ENCODE assay signal across 8 cellular contexts in the genomic region with DNA sequence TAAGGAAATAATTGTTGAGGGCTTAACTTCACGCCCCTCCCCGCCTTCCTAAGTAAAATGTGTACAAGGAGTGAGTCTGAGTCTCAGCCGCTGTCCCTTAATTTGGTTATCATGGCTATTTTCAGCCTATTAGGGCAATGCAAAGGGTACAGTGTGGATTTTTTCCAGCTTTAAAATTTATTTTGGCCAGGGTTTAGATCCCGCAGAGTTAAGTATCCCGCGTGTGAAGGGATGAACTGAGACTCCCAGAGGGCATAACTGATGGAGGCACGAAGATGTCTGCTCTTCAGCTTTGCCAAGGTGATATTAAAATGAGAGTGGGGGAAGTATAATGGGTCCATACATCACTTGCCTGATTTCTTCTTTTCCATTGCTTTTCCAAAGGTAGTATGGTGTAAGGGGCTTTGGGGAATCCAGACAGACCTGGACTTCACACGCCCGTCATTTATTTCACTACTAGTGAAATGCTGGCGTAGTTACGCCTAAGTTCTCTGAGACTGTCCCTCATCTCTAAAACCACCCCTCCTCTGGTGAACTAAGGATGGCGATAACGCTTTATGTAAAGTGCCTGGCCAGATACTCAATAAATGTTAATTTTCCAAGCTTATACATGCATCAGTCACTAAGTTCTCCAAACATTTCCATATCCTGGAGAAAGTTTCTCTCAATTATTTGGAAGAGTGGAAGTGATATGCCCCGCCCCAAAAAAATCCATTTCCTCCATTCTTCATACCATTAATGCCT. TPM values are rescaled to one million over a fixed set of nuclear protein-coding genes. Genes with fewer than 3 reads are reported as not detected.
A peak's percentile ranks its signal among the peaks of the same experiment; 100 is the strongest.
DNase-seq lines count a peak whose midpoint lies in the region; ATAC-seq, FAIRE-seq and TF ChIP-seq lines count a peak whose summit lies in the region.

No MANE protein-coding gene starts in this region.

- ATAC-seq in IMR-90 (ENCODE audit: low read depth) (no peak), naive B cell (ENCODE audit: low read depth in 2 of 2) (no peak)

- no peak overlapping the region for H3K56ac ChIP-seq in IMR-90 (ENCODE audit: extremely low read depth, insufficient read depth, low read length)

- no peaks in the 10 kb centered on the region for H3K9me3 Mint-ChIP-seq in naive B cell

- no peak for FAIRE-seq in RCC 7860 (lab: Jason Lieb, UNC)

- intact Hi-C loops in IMR-90 (cut with micrococcal nuclease) = loop anchor here (2.0 kb wide), 1 partner anchor 54 kb away; no protein-coding TSS in a partner anchor

- H4K20me1 ChIP-seq in IMR-90 (ENCODE audit: insufficient read depth, low read length) = peaks cover 8% of the 10 kb centered on the region; the same call in 1 of the 2 replicates

- no peak for TF ChIP-seq CTCF in IMR-90 (conservative IDR thresholded peaks at IDR 0.05; ENCODE audit: low read depth, low read length)

- DNase-seq in ACHN (peak; percentile 4), IMR-90 (no peak), caudate nucleus (lab: John Stamatoyannopoulos, UW) (no peak), naive B cell (no peak), T1000 (lab: John Stamatoyannopoulos, UW) (no peak), RCC 7860 (ENCODE audit: low spot score) (no peak), NCI-H2029 treated with DMSO at 0.1 percent for 48 hours (lab: John Stamatoyannopoulos, UW) (no peak)
- no peak for DNase-seq in stimulated activated CD4-positive, alpha-beta T cell treated with anti-CD3 and anti-CD28 coated beads, Interleukin-4, amount 100 ng/mL, for 1 hour

- H3K4me3 ChIP-seq in IMR-90 (ENCODE audit: insufficient read depth, low read depth, low read length) = peak overlapping the region; percentile 82

- H3K14ac ChIP-seq in IMR-90 (replicated peaks; ENCODE audit: low read depth, low read length) = 0 out of 2 replicates have a peak overlapping the region, but pooled peaks have one; percentile 61

- no peak overlapping the region; the same call in 1 of the 2 replicates for H2BK120ac ChIP-seq in IMR-90 (ENCODE audit: low read depth, low read length)

- in situ Hi-C loops in ACHN (cut with HindIII; ENCODE audit: low pct_ligation_motif_present, low pct_unique_long_range_greater_than_20kb, low sequenced_read_pairs) = no loop called here
- in situ Hi-C loops in IMR-90 (cut with MboI; ENCODE audit: low sequenced_read_pairs) = no loop called here

- peak overlapping the region; percentile 96 for H3K4me2 ChIP-seq in IMR-90 (ENCODE audit: low read depth, low read length)

- H3K27ac ChIP-seq in IMR-90 (ENCODE audit: insufficient read depth, low read length) (0 out of 2 replicates have a peak overlapping the region, but pooled peaks have one; percentile 3), caudate nucleus (ENCODE audit: low read depth, low read length) (peak overlapping the region; percentile 90)

- H3K9me1 ChIP-seq in IMR-90 (ENCODE audit: insufficient read depth, low read length) = peaks cover 26% of the 10 kb centered on the region

- H4K5ac ChIP-seq in IMR-90 (ENCODE audit: low read depth, low read length) = no peak overlapping the region

- peaks cover 13 to 32% (median 29%) of the 10 kb centered on the region in 3 donors for H3K27me3 Mint-ChIP-seq in naive B cell

- H3K36me3 Mint-ChIP-seq in naive B cell = peaks cover 0 to 6% of the 10 kb centered on the region in 2 donors

- peak overlapping the region; percentile 47; the same call in 1 of the 2 replicates for H3K9ac ChIP-seq in IMR-90 (ENCODE audit: low read depth, low read length)

- H2AK5ac ChIP-seq in IMR-90 (ENCODE audit: low read depth, low read length) = no peak overlapping the region

- peaks cover 2% of the 10 kb centered on the region for H3K36me3 ChIP-seq in IMR-90 (ENCODE audit: control insufficient read depth, insufficient read depth, low read length)

- H3K27me3 ChIP-seq in IMR-90 (ENCODE audit: control insufficient read depth, insufficient read depth, low read length) = no peaks in the 10 kb centered on the region

- peak overlapping the region; percentile 73 to 99 (median 94) for H3K27ac Mint-ChIP-seq in naive B cell

- TF ChIP-seq RAD21 in IMR-90 (IDR thresholded peaks at IDR 0.05; ENCODE audit: low read length) = no peak

- peaks cover 18% of the 10 kb centered on the region for H3K4me1 ChIP-seq in IMR-90 (ENCODE audit: control insufficient read depth, insufficient read depth, low read length)

- no peak overlapping the region for H2BK20ac ChIP-seq in IMR-90 (ENCODE audit: low read depth, low read length)

- H3K9me3 ChIP-seq in IMR-90 (ENCODE audit: control insufficient read depth, insufficient read depth, low read length) = no peaks in the 10 kb centered on the region

- H3K4ac ChIP-seq in IMR-90 (ENCODE audit: low read depth, low read length) = peak overlapping the region; percentile 44

- POLR2A ChIA-PET in IMR-90 (lab: Charles Lee; ENCODE audit: unreplicated experiment) = no interaction called here

- peak overlapping the region; percentile 82 to 99 (median 98) for H3K4me3 Mint-ChIP-seq in naive B cell

- 43% methylated on average over 5 of the region's 14 CpGs; no CpG with 5 or more reads in 1 of the 2 experiments for WGBS in IMR-90 (ENCODE audit: extremely low coverage in 2 of 2, insufficient read length in 1 of 2), 2 experiments

- H4K91ac ChIP-seq in IMR-90 (ENCODE audit: insufficient read depth, low read depth, low read length) = no peak overlapping the region

- no peak overlapping the region for H3K18ac ChIP-seq in IMR-90 (ENCODE audit: low read depth, low read length)

- peaks cover 14 to 27% of the 10 kb centered on the region in 2 experiments for H3K79me1 ChIP-seq in IMR-90 (ENCODE audit: low read depth in 1 of 2, low read length in 2 of 2)

- peak overlapping the region; percentile 57; the same call in 1 of the 2 replicates for H3K23ac ChIP-seq in IMR-90 (ENCODE audit: low read depth, low read length)

- BruUV-seq in IMR-90 (replicated peaks; lab: Mats Ljungman, UMichigan) = no TSS peak

- no peak overlapping the region for H2AK9ac ChIP-seq in IMR-90 (replicated peaks; ENCODE audit: low read depth, low read length, poor library complexity)

- no peak for TF ChIP-seq POLR2A in IMR-90 (IDR thresholded peaks at IDR 0.05; ENCODE audit: low read depth, low read length)

- CTCF ChIA-PET in IMR-90 (lab: Yijun Ruan, JAX) = no interaction called here

- no peak overlapping the region for H2BK5ac ChIP-seq in IMR-90 (ENCODE audit: low read depth, low read length, poor library complexity, severe bottlenecking)

- dilution Hi-C loops in IMR-90 (cut with HindIII; ENCODE audit: low sequenced_read_pairs, unreplicated experiment) = no loop called here

- H2BK15ac ChIP-seq in IMR-90 (ENCODE audit: low read depth, low read length) = no peak overlapping the region

- peaks cover 21 to 34% (median 26%) of the 10 kb centered on the region in 3 donors for H3K4me1 Mint-ChIP-seq in naive B cell

- peak overlapping the region in 1 of 2 experiments; percentile 32; a peak in 1 of 4 replicates for H4K8ac ChIP-seq in IMR-90 (ENCODE audit: low read depth in 2 of 2, low read length in 2 of 2)

- peak overlapping the region; percentile 88 for H2AFZ ChIP-seq in IMR-90 (replicated peaks; ENCODE audit: low read length, poor library complexity)

TF ChIP-seq in IMR-90, 13 proteins besides CTCF, POLR2A, EP300 and RAD21:
- no peak for TF ChIP-seq MAZ (IDR thresholded peaks at IDR 0.05; ENCODE audit: borderline replicate concordance, low read depth, low read length)
- no peak for TF ChIP-seq MAFK (IDR thresholded peaks at IDR 0.05; ENCODE audit: low read depth, low read length)
- TF ChIP-seq FOS (IDR thresholded peaks at IDR 0.05; ENCODE audit: low read depth, low read length) = no peak
- TF ChIP-seq BHLHE40 (IDR thresholded peaks at IDR 0.05; ENCODE audit: low read depth, low read length) = no peak
- no peak for TF ChIP-seq NFE2L2 (IDR thresholded peaks at IDR 0.05; ENCODE audit: low read depth, low read length)
- TF ChIP-seq CEBPB (IDR thresholded peaks at IDR 0.05; ENCODE audit: low read depth, low read length) = no peak
- TF ChIP-seq, protein P1, sequence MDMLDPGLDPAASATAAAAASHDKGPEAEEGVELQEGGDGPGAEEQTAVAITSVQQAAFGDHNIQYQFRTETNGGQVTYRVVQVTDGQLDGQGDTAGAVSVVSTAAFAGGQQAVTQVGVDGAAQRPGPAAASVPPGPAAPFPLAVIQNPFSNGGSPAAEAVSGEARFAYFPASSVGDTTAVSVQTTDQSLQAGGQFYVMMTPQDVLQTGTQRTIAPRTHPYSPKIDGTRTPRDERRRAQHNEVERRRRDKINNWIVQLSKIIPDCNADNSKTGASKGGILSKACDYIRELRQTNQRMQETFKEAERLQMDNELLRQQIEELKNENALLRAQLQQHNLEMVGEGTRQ (IDR thresholded peaks at IDR 0.05; ENCODE audit: low read depth, low read length) = no peak
- TF ChIP-seq CHD1 (IDR thresholded peaks at IDR 0.05; ENCODE audit: low read depth, low read length) = no peak

RNA-seq across cellular contexts. Expression of gene FBXO3, which starts 0.9 kb away (rescaled TPM):
- 51.1 and 65.3 TPM in 2 replicates for total RNA-seq in IMR-90 (2012; rRNA removed)
- polyA plus RNA-seq in IMR-90 (2012; rRNA removed) = 17.7 and 26.2 TPM in 2 replicates
- 8.7 and 11.8 TPM in 2 replicates for polyA plus RNA-seq in IMR-90 (2012; cell fraction: cytosol; rRNA removed)
- 3.5 and 32.2 TPM in 2 replicates for polyA plus RNA-seq in IMR-90 (2012; cell fraction: nucleus; rRNA removed; ENCODE audit: low replicate concordance)
- polyA plus RNA-seq in naive B cell (ENCODE audit: low read depth in 6 of 6) = 10 to 100 TPM; 19.5 to 32.7 (median 28.6) TPM

RNA-seq across cellular contexts. Expression of gene CD59, which starts 39.0 kb away (rescaled TPM):
- total RNA-seq in IMR-90 (2012; rRNA removed) = 637 and 765 TPM in 2 replicates
- polyA plus RNA-seq in IMR-90 (2012; rRNA removed) = 1,066 and 1,140 TPM in 2 replicates
- 293 and 869 TPM in 2 replicates for polyA plus RNA-seq in IMR-90 (2012; cell fraction: cytosol; rRNA removed)
- 63.7 and 319 TPM in 2 replicates for polyA plus RNA-seq in IMR-90 (2012; cell fraction: nucleus; rRNA removed; ENCODE audit: low replicate concordance)
- 10 to 100 TPM; 28.0 to 54.2 (median 39.9) TPM for polyA plus RNA-seq in naive B cell (ENCODE audit: low read depth in 6 of 6)
